ENCODE assay signal across 14 cellular contexts in the genomic region with DNA sequence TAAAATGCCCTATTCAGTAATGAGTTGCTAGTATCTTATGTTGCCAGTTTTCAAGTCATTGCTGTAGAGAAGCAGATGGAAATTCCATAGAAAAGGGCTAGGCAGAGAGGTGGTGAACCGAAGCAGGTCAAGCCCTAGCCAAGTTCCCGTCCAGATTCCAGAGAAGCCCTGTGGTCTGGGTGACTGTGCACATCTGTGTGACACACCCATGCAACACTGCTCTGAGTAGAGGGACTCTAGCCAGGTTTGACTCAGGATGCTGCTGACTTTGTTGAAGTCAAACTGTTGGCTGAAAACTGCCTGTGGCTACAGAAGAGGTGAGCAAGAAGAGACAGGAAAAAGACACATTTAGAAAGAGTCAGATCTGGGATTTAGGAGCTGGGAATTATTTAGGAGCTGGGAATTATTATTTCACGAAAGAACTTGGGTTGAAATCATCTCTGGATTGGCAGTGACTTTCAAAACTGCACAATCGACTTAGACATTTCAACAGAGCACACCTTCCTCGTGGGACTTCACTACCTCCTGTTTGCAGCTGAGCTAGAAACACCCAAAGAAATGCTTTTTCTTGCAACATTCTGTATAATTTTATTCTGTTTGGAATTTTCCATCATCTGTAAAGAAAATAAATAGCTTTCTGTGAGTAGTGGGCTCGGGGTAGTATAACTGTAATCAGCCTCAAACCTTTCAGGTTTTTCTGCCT.
A peak's percentile ranks its signal among the peaks of the same experiment; 100 is the strongest.
DNase-seq lines count a peak whose midpoint lies in the region; FAIRE-seq and TF ChIP-seq lines count a peak whose summit lies in the region.
"Had no signal": no experiment of that assay in that cellular context is flagged by ENCODE, and none has a peak within 500 bp of the region (broad histone marks: within the 10 kb centered on the region; RNA-seq: fewer than 3 reads in every experiment).

No MANE protein-coding gene starts in this region.

- H3K36me3 Mint-ChIP-seq in osteocyte (ENCODE audit: unreplicated experiment), result no peaks in the 10 kb centered on the region
- H3K36me3 Mint-ChIP-seq: activated CD4-positive, alpha-beta memory T cell treated with anti-CD3 and anti-CD28 coated beads for 36 hours; CD8-positive, alpha-beta T cell; natural killer cell had no signal

- peaks cover 18% of the 10 kb centered on the region for H3K27me3 Mint-ChIP-seq in osteocyte (ENCODE audit: unreplicated experiment)

- no peaks in the 10 kb centered on the region for H3K9me3 ChIP-seq in MG63
- H3K9me3 ChIP-seq in kidney (ENCODE audit: control insufficient read depth in 1 of 2, low read length in 2 of 2), result no peaks in the 10 kb centered on the region

- H3K27ac Mint-ChIP-seq in osteocyte (ENCODE audit: unreplicated experiment), result no peak overlapping the region
- H3K27ac Mint-ChIP-seq: activated CD4-positive, alpha-beta memory T cell treated with anti-CD3 and anti-CD28 coated beads for 36 hours; CD8-positive, alpha-beta T cell; natural killer cell had no signal

- H3K4me1 ChIP-seq in kidney (ENCODE audit: control insufficient read depth in 1 of 2, insufficient read depth in 1 of 2, low read depth in 1 of 2, low read length in 2 of 2), result no peaks in the 10 kb centered on the region

- no peak overlapping the region for H3K9ac ChIP-seq in kidney (ENCODE audit: low read length in 2 of 2)

- H3K4me3 ChIP-seq in MG63 (no peak overlapping the region), epithelial cell of proximal tubule (ENCODE audit: low read depth, low read length) (no peak overlapping the region), kidney (ENCODE audit: low read length in 2 of 2) (no peak overlapping the region)

- no peak for FAIRE-seq in kidney (lab: Jason Lieb, UNC)

- TF ChIP-seq CTCF in epithelial cell of proximal tubule (conservative IDR thresholded peaks at IDR 0.05; ENCODE audit: low read depth, low read length), result no peak
- TF ChIP-seq CTCF in kidney (IDR thresholded peaks at IDR 0.05; ENCODE audit: borderline replicate concordance, extremely low read depth, insufficient read depth), result no peak
- TF ChIP-seq CTCF in osteocyte (IDR thresholded peaks at IDR 0.05), result no peak
- no peak for TF ChIP-seq CTCF in GM20000 (IDR thresholded peaks at IDR 0.05; ENCODE audit: extremely low read depth, missing control alignments)

- no peak overlapping the region for H3K4me3 Mint-ChIP-seq in osteocyte (ENCODE audit: unreplicated experiment)
- H3K4me3 Mint-ChIP-seq: activated CD4-positive, alpha-beta memory T cell treated with anti-CD3 and anti-CD28 coated beads for 36 hours; CD8-positive, alpha-beta T cell; natural killer cell had no signal

- H3K27ac ChIP-seq in kidney (ENCODE audit: low read depth in 2 of 2, low read length in 2 of 2), result no peak overlapping the region

- peaks cover 2% of the 10 kb centered on the region for H3K4me1 Mint-ChIP-seq in osteocyte (ENCODE audit: unreplicated experiment)
- H3K4me1 Mint-ChIP-seq: natural killer cell had no signal

- DNase-seq in EL (peak; percentile 71), MG63 (peak; percentile 83), epithelial cell of proximal tubule (ENCODE audit: low read depth) (peak; percentile 73), posterior vena cava (ENCODE audit: low spot score) (peak; percentile 12), NCI-H510A treated with DMSO at 0.1 percent for 48 hours (lab: John Stamatoyannopoulos, UW) (no peak), kidney (no peak), osteocyte (ENCODE audit: extremely low spot score, unreplicated experiment) (no peak), GM20000 (ENCODE audit: low spot score) (no peak)
- DNase-seq: activated CD4-positive, alpha-beta memory T cell treated with anti-CD3 and anti-CD28 coated beads for 36 hours; CD8-positive, alpha-beta T cell; left colon; natural killer cell; SHP77; T-helper 9 cell had no signal

- H3K27me3 ChIP-seq in MG63, result no peaks in the 10 kb centered on the region

- intact Hi-C loops in posterior vena cava (cut with DNase I), result loop anchor here in 1 of 2 donors (10.0 kb wide), 1 partner anchor 226 kb away; no protein-coding TSS in a partner anchor
- intact Hi-C loops in kidney (cut with DNase I), result no loop called here

- H3K9me3 Mint-ChIP-seq in osteocyte (ENCODE audit: unreplicated experiment), result no peaks in the 10 kb centered on the region
- H3K9me3 Mint-ChIP-seq: activated CD4-positive, alpha-beta memory T cell treated with anti-CD3 and anti-CD28 coated beads for 36 hours; CD8-positive, alpha-beta T cell; natural killer cell had no signal

- H3K36me3 ChIP-seq in MG63, result no peaks in the 10 kb centered on the region
- no peaks in the 10 kb centered on the region for H3K36me3 ChIP-seq in kidney (ENCODE audit: control insufficient read depth in 1 of 2, insufficient read depth in 2 of 2, low read length in 2 of 2)

Comparison
In these comparisons a context has a peak if more than half of its experiments do, and no peak if none do; other contexts are left out.
1. DNase-seq: peak in EL (single experiment), MG63 (single experiment), epithelial cell of proximal tubule (single experiment) and posterior vena cava (single experiment); none in NCI-H510A treated with DMSO at 0.1 percent for 48 hours (single experiment), kidney (single experiment), osteocyte (single experiment) and GM20000 (single experiment).